Comparison of ENCODE assay signal across 19 cellular contexts in genomic region chr16:35744716-35745115, GRCh38.
"Had no signal": no experiment of that assay in that cellular context is flagged by ENCODE, and none has a peak within 500 bp of the region (broad histone marks: within the 10 kb centered on the region; RNA-seq: fewer than 3 reads in every experiment).

No MANE protein-coding gene starts in this region.

- H3K4me3 ChIP-seq: body of pancreas, coronary artery, lower lobe of right lung, psoas muscle, sigmoid colon, stomach, testis, upper lobe of left lung had no signal

- DNase-seq: activated B cell treated with CpG ODN at 0.5 μM for 24 hours; activated CD4-positive, alpha-beta T cell treated with anti-CD3 and anti-CD28 coated beads, Interleukin-2, amount 10 ng/mL, durations not matched to agents 7 days and 5 days; activated CD8-positive, alpha-beta memory T cell treated with anti-CD3 and anti-CD28 coated beads, Interleukin-2, amount 50 U/mL, for 48 hours; activated gamma-delta T cell treated with Interleukin-2 at 50 U/mL for 16 hours; activated naive CD8-positive, alpha-beta T cell treated with anti-CD3 and anti-CD28 coated beads for 36 hours; activated T-cell treated with anti-CD3 and anti-CD28 coated beads, Interleukin-2, amount 50 U/mL, for 72 hours; amygdala; body of pancreas; foreskin melanocyte; left colon; lower lobe of right lung; psoas muscle; sigmoid colon; stimulated activated CD4-positive, alpha-beta T cell treated with anti-CD3 and anti-CD28 coated beads, Interleukin-2, amount 100 ng/mL, for 24 hours; stomach; T-helper 17 cell; testis; upper lobe of left lung had no signal

- H3K27me3 ChIP-seq: body of pancreas, sigmoid colon, stomach, testis, upper lobe of left lung had no signal

- H3K36me3 ChIP-seq: lower lobe of right lung, sigmoid colon, stomach, upper lobe of left lung had no signal

- H3K9me3 ChIP-seq: body of pancreas, lower lobe of right lung, psoas muscle, testis had no signal

- H3K27ac ChIP-seq: body of pancreas, coronary artery, lower lobe of right lung, psoas muscle, sigmoid colon, stomach, testis, upper lobe of left lung had no signal

- H3K4me1 ChIP-seq: body of pancreas, lower lobe of right lung, psoas muscle, sigmoid colon, stomach, testis, upper lobe of left lung had no signal

- ATAC-seq: activated T-cell treated with anti-CD3 and anti-CD28 coated beads, Interleukin-2, amount 50 U/mL, for 72 hours; body of pancreas; left colon; lower lobe of right lung; psoas muscle; T-helper 17 cell had no signal
